Comparison of ENCODE assay signal across 8 cellular contexts in the genomic region with DNA sequence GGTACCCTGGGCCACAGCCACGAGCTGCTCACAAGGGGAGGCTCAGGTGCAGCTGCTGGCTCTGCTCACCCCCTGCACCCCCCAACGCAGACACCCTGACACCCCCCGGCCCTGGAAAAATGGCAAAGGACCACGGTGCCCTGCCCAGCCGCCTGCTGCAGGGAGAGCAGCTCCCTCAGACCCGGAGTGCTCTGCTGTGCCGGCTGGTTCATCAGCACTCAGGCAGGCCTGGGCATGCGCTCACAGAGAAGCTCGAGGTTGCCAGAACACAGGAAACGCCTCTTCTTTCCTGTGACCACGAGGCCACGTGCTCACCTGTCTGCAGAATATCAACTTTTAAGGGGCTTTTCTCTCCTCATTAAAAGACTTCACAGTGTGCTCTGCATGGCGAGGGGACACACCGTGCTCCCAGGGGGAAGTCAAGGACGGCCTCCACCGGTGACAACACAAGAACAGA.
DNase-seq lines count a peak whose midpoint lies in the region; ATAC-seq and TF ChIP-seq lines count a peak whose summit lies in the region.

No MANE protein-coding gene starts in this region.

- DNase-seq in NCI-H510A (lab: John Stamatoyannopoulos, UW) = peak; percentile 97
- DNase-seq in activated T-helper 9 cell treated with anti-CD3 and anti-CD28 coated beads, Interleukin-2, amount 50 U/mL, for 16 hours (ENCODE audit: low read depth) = peak; percentile 63
- peak in 3 of 4 experiments; percentile 42 to 47 (median 42) for DNase-seq in stimulated activated CD4-positive, alpha-beta T cell treated with anti-CD3 and anti-CD28 coated beads, Interleukin-1b, Interleukin-23, amount 100 ng/mL, for 24 hours (ENCODE audit: low read depth in 4 of 4, low spot score in 1 of 4)
- no peak for DNase-seq in AG08396 (ENCODE audit: low spot score)

- TF ChIP-seq POLR2A in GM18526 (IDR thresholded peaks at IDR 0.05; ENCODE audit: extremely low read depth, insufficient read length) = peak; percentile 30

- ATAC-seq in HG02678 (IDR thresholded peaks at IDR 0.05; ENCODE audit: unreplicated experiment) (no peak), GM18909 (IDR thresholded peaks at IDR 0.05; ENCODE audit: poor library complexity, unreplicated experiment) (no peak), HG03039 (IDR thresholded peaks at IDR 0.05; ENCODE audit: unreplicated experiment) (no peak)
